Comparison of ENCODE assay signal across 8 cellular contexts in the genomic region with DNA sequence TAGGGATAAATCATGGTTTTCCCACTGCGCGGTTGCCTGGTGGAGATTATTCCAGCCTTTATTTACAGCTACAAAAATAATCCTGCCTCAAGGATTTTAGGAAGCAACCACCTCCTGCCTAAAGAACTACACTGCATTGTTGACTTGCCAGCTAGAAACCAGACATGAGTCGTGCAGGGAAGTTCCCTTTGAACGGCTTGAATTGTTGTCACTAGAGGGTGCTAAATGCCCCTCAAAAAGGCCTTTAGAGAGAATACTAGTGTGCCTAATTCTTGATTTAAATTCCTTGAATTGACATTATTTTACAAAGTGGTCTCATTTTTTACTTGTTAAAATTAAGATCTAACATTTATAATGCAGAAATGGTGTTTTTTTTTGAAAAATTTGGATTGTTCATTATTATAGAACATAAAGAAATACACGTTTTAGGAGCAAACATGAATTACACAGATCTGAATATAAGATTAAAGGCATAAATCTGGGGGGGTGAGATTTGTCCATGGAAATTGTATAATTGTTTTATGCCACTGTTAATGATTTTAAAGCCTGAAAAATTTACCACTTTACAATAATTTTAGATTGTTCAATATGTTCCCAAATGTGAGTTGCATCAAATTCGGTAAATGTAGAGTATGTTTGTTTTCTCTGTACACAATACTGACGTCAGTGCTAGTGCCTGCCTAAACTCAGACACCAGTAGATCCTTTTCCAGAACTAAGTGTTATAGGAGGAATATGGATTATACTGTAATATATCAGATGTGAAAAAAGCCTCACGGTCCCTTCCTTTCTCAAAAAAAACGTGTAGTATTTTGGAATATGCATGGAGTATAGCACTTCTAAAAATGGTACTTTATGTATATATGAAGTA. TPM values are rescaled to one million over a fixed set of nuclear protein-coding genes. Genes with fewer than 3 reads are reported as not detected.
DNase-seq lines count a peak whose midpoint lies in the region; ATAC-seq and TF ChIP-seq lines count a peak whose summit lies in the region.

No MANE protein-coding gene starts in this region.

- TF ChIP-seq CTCF in GM20000 (IDR thresholded peaks at IDR 0.05; ENCODE audit: extremely low read depth, missing control alignments) (peak; percentile 55), WI38 (IDR thresholded peaks at IDR 0.05; ENCODE audit: low read depth, low read length) (peak; percentile 46), retinal pigment epithelial cell (conservative IDR thresholded peaks at IDR 0.05; ENCODE audit: low read depth, low read length) (peak; percentile 80)

- H3K4me3 ChIP-seq in WI38 (ENCODE audit: low read depth, low read length), result no peak overlapping the region
- H3K4me3 ChIP-seq in retinal pigment epithelial cell (ENCODE audit: low read length), result no peak overlapping the region

- ATAC-seq in Right ventricle myocardium superior (ENCODE audit: poor library complexity), result peak; percentile 89
- no peak for ATAC-seq in GM18873 (IDR thresholded peaks at IDR 0.05; ENCODE audit: low FRiP score, unreplicated experiment)
- no peak for ATAC-seq in HG02588 (IDR thresholded peaks at IDR 0.05; ENCODE audit: unreplicated experiment)

- DNase-seq in AML-193 (lab: John Stamatoyannopoulos, UW), result peak; percentile 70 to 78
- peak; percentile 32 for DNase-seq in GM20000 (ENCODE audit: low spot score)
- DNase-seq in NCI-H2196 treated with DMSO at 0.1 percent for 48 hours (lab: John Stamatoyannopoulos, UW; ENCODE audit: unreplicated experiment), result peak; percentile 60
- DNase-seq in Right ventricle myocardium superior, result no peak
- peak; percentile 41 for DNase-seq in retinal pigment epithelial cell (ENCODE audit: low read depth)

- intact Hi-C loops in Right ventricle myocardium superior (cut with DNase I), result loop anchor here (10.0 kb wide), 1 partner anchor 209 kb away; no protein-coding TSS in a partner anchor

RNA-seq across cellular contexts. Expression of a gene that starts 7.6 kb away (rescaled TPM):
- total RNA-seq in Right ventricle myocardium superior, result 17.8 TPM
